ENCODE assay signal across 26 cellular contexts in the genomic region with DNA sequence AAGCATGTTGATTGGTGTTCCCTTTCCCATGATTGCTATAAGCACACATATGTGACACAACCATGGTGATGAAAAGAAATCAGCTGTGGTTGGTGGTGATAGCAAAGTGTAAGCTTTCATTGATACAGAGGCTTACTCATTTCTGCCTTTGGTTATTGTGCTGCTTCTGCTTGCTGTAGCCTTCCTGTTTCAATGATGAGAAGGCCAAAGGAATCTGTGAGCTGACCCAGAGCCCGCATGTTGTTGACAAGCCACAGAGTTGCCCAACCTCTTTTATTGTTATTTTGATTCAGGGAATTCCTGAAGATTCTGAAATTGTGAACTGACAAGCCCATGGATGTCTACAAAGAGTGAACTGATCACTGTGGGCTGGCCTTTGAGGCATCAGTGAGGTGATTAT.
DNase-seq lines count a peak whose midpoint lies in the region; ATAC-seq, FAIRE-seq and TF ChIP-seq lines count a peak whose summit lies in the region.
"Had no signal": no experiment of that assay in that cellular context is flagged by ENCODE, and none has a peak within 500 bp of the region (broad histone marks: within the 10 kb centered on the region; RNA-seq: fewer than 3 reads in every experiment).

No MANE protein-coding gene starts in this region.

- TF ChIP-seq POLR2A in H1 (IDR thresholded peaks at IDR 0.05; ENCODE audit: control extremely low read depth in 1 of 2, low read depth in 2 of 2, low read length in 2 of 2), result no peak

- WGBS in H1 (ENCODE audit: extremely low coverage in 1 of 2, insufficient coverage in 1 of 2, insufficient read length in 1 of 2, insufficient replicate concordance in 2 of 2, low coverage in 1 of 2, low lambda C conversion rate in 2 of 2, missing lambda C conversion rate in 1 of 2), 2 experiments, result 90% methylated on average over 1 of the region's 1 CpG; no CpG with 5 or more reads in 1 of the 2 experiments
- no CpG with 5 or more reads among the region's 1 CpG for WGBS in trophoblast cell (ENCODE audit: extremely low coverage, insufficient coverage, insufficient read length)

- no peaks in the 10 kb centered on the region for H3K36me3 ChIP-seq in H1 (ENCODE audit: control insufficient read depth in 2 of 4, insufficient read depth in 4 of 4, low read length in 3 of 4)
- no peaks in the 10 kb centered on the region for H3K36me3 ChIP-seq in trophoblast cell (ENCODE audit: control insufficient read depth in 1 of 2, insufficient read depth in 2 of 2, low read length in 2 of 2)
- H3K36me3 ChIP-seq: adrenal gland, HAP-1, pancreas, right lobe of liver, thoracic aorta had no signal

- no peak overlapping the region for H2BK20ac ChIP-seq in H1 (ENCODE audit: low read length)

- H4K5ac ChIP-seq in H1 (ENCODE audit: insufficient read length, low read depth, low read length), result no peak overlapping the region

- POLR2A ChIA-PET in H1 (lab: Charles Lee; ENCODE audit: partially characterized antibody), result no interaction called here

- H3K9me3 ChIP-seq in H1 (ENCODE audit: insufficient read depth in 2 of 2, low read depth in 1 of 2, low read length in 1 of 2) (no peaks in the 10 kb centered on the region), trophoblast cell (ENCODE audit: insufficient read depth, low read depth, low read length) (peaks cover 4% of the 10 kb centered on the region)
- H3K9me3 ChIP-seq: adrenal gland, HAP-1, pancreas, right lobe of liver, thoracic aorta had no signal

- H3K79me2 ChIP-seq in H1 (ENCODE audit: control insufficient read depth in 1 of 2, insufficient read depth in 2 of 2, low read length in 2 of 2) (no peaks in the 10 kb centered on the region), trophoblast cell (ENCODE audit: control insufficient read depth, insufficient read depth, low read length, poor library complexity) (no peaks in the 10 kb centered on the region)

- intact Hi-C loops in CD14-positive monocyte (cut with micrococcal nuclease), result no loop called here

- H4K12ac ChIP-seq in trophoblast cell (ENCODE audit: low read depth, low read length), result no peak overlapping the region

- no peak overlapping the region for H3K4ac ChIP-seq in H1 (replicated peaks; ENCODE audit: insufficient read length, low read depth, low read length)
- no peak overlapping the region for H3K4ac ChIP-seq in trophoblast cell (ENCODE audit: low read depth, low read length)

- H2BK15ac ChIP-seq in H1 (ENCODE audit: low read length), result no peak overlapping the region

- H2AFZ ChIP-seq in H1 (ENCODE audit: low read length) (no peak overlapping the region), trophoblast cell (ENCODE audit: insufficient read depth, low read length, poor library complexity) (no peak overlapping the region)

- H2BK5ac ChIP-seq in H1 (ENCODE audit: low read depth, low read length), result no peak overlapping the region
- H2BK5ac ChIP-seq in trophoblast cell (ENCODE audit: low read depth, low read length, poor library complexity), result no peak overlapping the region

- no peaks in the 10 kb centered on the region for H3K4me1 Mint-ChIP-seq in activated T-helper 17 cell treated with anti-CD3 and anti-CD28 coated beads, Interleukin-2, amount 50 U/mL, for 72 hours
- no peaks in the 10 kb centered on the region for H3K4me1 Mint-ChIP-seq in CD14-positive monocyte
- H3K4me1 Mint-ChIP-seq: activated B cell treated with CpG ODN at 0.5 μM for 24 hours; central memory CD8-positive, alpha-beta T cell had no signal

- H3K79me1 ChIP-seq in H1 (ENCODE audit: low read depth, low read length) (no peaks in the 10 kb centered on the region), trophoblast cell (ENCODE audit: low read length) (no peaks in the 10 kb centered on the region)

- H3K27me3 Mint-ChIP-seq in activated T-helper 17 cell treated with anti-CD3 and anti-CD28 coated beads, Interleukin-2, amount 50 U/mL, for 72 hours, result peaks cover 19% of the 10 kb centered on the region
- peaks cover 0 to 1% (median 0%) of the 10 kb centered on the region in 3 donors for H3K27me3 Mint-ChIP-seq in CD14-positive monocyte (ENCODE audit: low read depth in 3 of 3)

- H2AK5ac ChIP-seq in H1 (ENCODE audit: low read depth, low read length), result 0 out of 2 replicates have a peak overlapping the region, but pooled peaks have one; percentile 11
- no peak overlapping the region for H2AK5ac ChIP-seq in trophoblast cell (ENCODE audit: low read length)

- no peak overlapping the region for H3K23ac ChIP-seq in H1 (ENCODE audit: insufficient read length)
- no peak overlapping the region for H3K23ac ChIP-seq in trophoblast cell (ENCODE audit: low read length)

- no peaks in the 10 kb centered on the region for H3K23me2 ChIP-seq in H1 (ENCODE audit: low read depth, low read length)

- ATAC-seq in GM18498 (IDR thresholded peaks at IDR 0.05; ENCODE audit: unreplicated experiment) (peak; percentile 57), HG02870 (IDR thresholded peaks at IDR 0.05; ENCODE audit: unreplicated experiment) (peak; percentile 77)
- ATAC-seq in activated T-helper 17 cell treated with anti-CD3 and anti-CD28 coated beads, Interleukin-2, amount 50 U/mL, for 72 hours (replicated peaks), result no peak
- ATAC-seq: CD8-positive, alpha-beta T cell; left colon; natural killer cell treated with Interleukin-12 subunit alpha and Interleukin-12 subunit beta and Interleukin-15 and Interleukin-18, amount 100 ng/mL, for 72 hours; pancreas; right lobe of liver had no signal

- H3K27ac Mint-ChIP-seq in activated T-helper 17 cell treated with anti-CD3 and anti-CD28 coated beads, Interleukin-2, amount 50 U/mL, for 72 hours, result no peak overlapping the region
- no peak overlapping the region for H3K27ac Mint-ChIP-seq in CD14-positive monocyte
- H3K27ac Mint-ChIP-seq: activated B cell treated with CpG ODN at 0.5 μM for 24 hours; CD8-positive, alpha-beta T cell; natural killer cell treated with Interleukin-12 subunit alpha and Interleukin-12 subunit beta and Interleukin-15 and Interleukin-18, amount 100 ng/mL, for 72 hours had no signal

- H3K9me3 Mint-ChIP-seq in activated T-helper 17 cell treated with anti-CD3 and anti-CD28 coated beads, Interleukin-2, amount 50 U/mL, for 72 hours, result no peaks in the 10 kb centered on the region
- peaks cover 0 to 4% (median 0%) of the 10 kb centered on the region in 7 donors for H3K9me3 Mint-ChIP-seq in CD14-positive monocyte
- H3K9me3 Mint-ChIP-seq: CD8-positive, alpha-beta T cell; central memory CD8-positive, alpha-beta T cell had no signal

- H4K20me1 ChIP-seq in H1 (replicated peaks in 1 of 2; ENCODE audit: control insufficient read depth in 1 of 2, insufficient read depth in 2 of 2, low read length in 2 of 2), result no peaks in the 10 kb centered on the region

- TF ChIP-seq EP300 in H1 (IDR thresholded peaks at IDR 0.05; ENCODE audit: borderline replicate concordance in 1 of 2, low read depth in 2 of 2, low read length in 2 of 2), result no peak

- H3K4me3 ChIP-seq in H1 (ENCODE audit: extremely low read depth in 1 of 4, insufficient read depth in 2 of 4, low read depth in 3 of 4, low read length in 4 of 4) (no peak overlapping the region), trophoblast cell (ENCODE audit: low read depth, low read length) (no peak overlapping the region)
- H3K4me3 ChIP-seq: adrenal gland, HAP-1, pancreas, right lobe of liver, SK-N-MC, thoracic aorta had no signal

- H2BK120ac ChIP-seq in H1 (replicated peaks; ENCODE audit: low read depth, low read length), result no peak overlapping the region
- no peak overlapping the region for H2BK120ac ChIP-seq in trophoblast cell (ENCODE audit: insufficient read depth, low read length, poor library complexity)

- TF ChIP-seq RAD21 in H1 (IDR thresholded peaks at IDR 0.05 in 1 of 2, conservative IDR thresholded peaks at IDR 0.05 in 1 of 2; ENCODE audit: low read depth in 2 of 2, low read length in 2 of 2), result no peak

- peaks cover 0 to 11% (median 5%) of the 10 kb centered on the region in 4 experiments; a peak in 5 of 7 replicates for H3K4me1 ChIP-seq in H1 (replicated peaks in 1 of 4; ENCODE audit: control insufficient read depth in 3 of 4, insufficient read depth in 4 of 4, low read length in 3 of 4)
- no peaks in the 10 kb centered on the region for H3K4me1 ChIP-seq in trophoblast cell (ENCODE audit: control insufficient read depth in 1 of 2, insufficient read depth in 2 of 2, low read length in 2 of 2)
- H3K4me1 ChIP-seq: adrenal gland, pancreas, right lobe of liver had no signal

- no peak overlapping the region for H3K56ac ChIP-seq in H1 (replicated peaks; ENCODE audit: insufficient read length, low read depth, low read length)

- no peak overlapping the region for H3K14ac ChIP-seq in H1 (ENCODE audit: insufficient read length)
- no peak overlapping the region for H3K14ac ChIP-seq in trophoblast cell (ENCODE audit: low read length)

- CTCF ChIA-PET in H1 (lab: Charles Lee; ENCODE audit: partially characterized antibody), result interaction anchor here (0.8 to 2.7 kb wide), 11 partner anchors 8 to 129 kb away, joined by 3 to 10 read pairs (median 3); no protein-coding TSS in a partner anchor

- H3K9ac ChIP-seq in H1 (replicated peaks in 1 of 4; ENCODE audit: extremely low read depth in 1 of 4, low read depth in 3 of 4, low read length in 3 of 4), result no peak overlapping the region
- H3K9ac ChIP-seq in trophoblast cell (ENCODE audit: low read length), result no peak overlapping the region

- H3K18ac ChIP-seq in H1 (ENCODE audit: extremely low read depth, low read length) (no peak overlapping the region), trophoblast cell (ENCODE audit: low read length) (no peak overlapping the region)

- TF ChIP-seq CTCF in H1 (IDR thresholded peaks at IDR 0.05; ENCODE audit: control extremely low read depth in 1 of 3, insufficient read depth in 1 of 3, low read depth in 1 of 3, low read length in 3 of 3) (no peak), CD14-positive monocyte (IDR thresholded peaks at IDR 0.05) (no peak)

- H4K91ac ChIP-seq in H1 (replicated peaks; ENCODE audit: insufficient read length, low read length) (no peak overlapping the region), trophoblast cell (ENCODE audit: low read depth, low read length) (no peak overlapping the region)

- H3K36me3 Mint-ChIP-seq in activated T-helper 17 cell treated with anti-CD3 and anti-CD28 coated beads, Interleukin-2, amount 50 U/mL, for 72 hours (ENCODE audit: low read depth), result no peaks in the 10 kb centered on the region
- H3K36me3 Mint-ChIP-seq in CD14-positive monocyte, result no peaks in the 10 kb centered on the region
- H3K36me3 Mint-ChIP-seq: CD8-positive, alpha-beta T cell; natural killer cell treated with Interleukin-12 subunit alpha and Interleukin-12 subunit beta and Interleukin-15 and Interleukin-18, amount 100 ng/mL, for 72 hours had no signal

- H3K4me2 ChIP-seq in H1 (ENCODE audit: insufficient read depth in 1 of 2, low read depth in 2 of 2, low read length in 2 of 2) (no peak overlapping the region), trophoblast cell (ENCODE audit: low read length) (no peak overlapping the region)

- H2BK12ac ChIP-seq in H1 (ENCODE audit: low read depth, low read length) (no peak overlapping the region), trophoblast cell (ENCODE audit: low read length) (no peak overlapping the region)

- H3K4me3 Mint-ChIP-seq in activated T-helper 17 cell treated with anti-CD3 and anti-CD28 coated beads, Interleukin-2, amount 50 U/mL, for 72 hours, result no peak overlapping the region
- no peak overlapping the region for H3K4me3 Mint-ChIP-seq in CD14-positive monocyte
- H3K4me3 Mint-ChIP-seq: activated B cell treated with CpG ODN at 0.5 μM for 24 hours; CD8-positive, alpha-beta T cell; central memory CD8-positive, alpha-beta T cell; natural killer cell treated with Interleukin-12 subunit alpha and Interleukin-12 subunit beta and Interleukin-15 and Interleukin-18, amount 100 ng/mL, for 72 hours had no signal

- no peak overlapping the region for H4K8ac ChIP-seq in H1 (ENCODE audit: extremely low read depth, insufficient read depth, low read length)
- no peak overlapping the region for H4K8ac ChIP-seq in trophoblast cell (ENCODE audit: low read depth, low read length)

- H3K27ac ChIP-seq in H1 (ENCODE audit: low read depth, low read length), result no peak overlapping the region
- H3K27ac ChIP-seq in trophoblast cell (ENCODE audit: low read depth, low read length), result no peak overlapping the region
- H3K27ac ChIP-seq: adrenal gland, pancreas, right lobe of liver, SK-N-MC, thoracic aorta had no signal

- FAIRE-seq in H1 (lab: Jason Lieb, UNC), result no peak
- FAIRE-seq: GM18507, pancreas had no signal

- no peak for DNase-seq in H1 (ENCODE audit: low read depth in 1 of 2, low spot score in 2 of 2)
- DNase-seq in trophoblast cell, result peak; percentile 73 to 88
- no peak for DNase-seq in CD14-positive monocyte (ENCODE audit: low spot score)
- DNase-seq in DMS79 treated with DMSO at 0.1 percent for 48 hours (lab: John Stamatoyannopoulos, UW), result no peak
- no peak for DNase-seq in NCI-H345 (lab: John Stamatoyannopoulos, UW)
- DNase-seq: activated B cell treated with CpG ODN at 0.5 μM for 24 hours; activated CD4-positive, alpha-beta T cell treated with anti-CD3 and anti-CD28 coated beads, Interleukin-2, amount 50 U/mL, for 48 hours; activated gamma-delta T cell treated with Interleukin-2 at 50 U/mL for 16 hours; adrenal gland; CD8-positive, alpha-beta T cell; DMS79; left colon; NCI-H1105; NCI-H524 treated with DMSO at 0.1 percent for 48 hours; pancreas; right lobe of liver; RPMI8226 had no signal

- H3K27me3 ChIP-seq in H1 (replicated peaks in 1 of 4; ENCODE audit: control insufficient read depth in 3 of 4, extremely low read depth in 1 of 4, insufficient read depth in 3 of 4, low read length in 3 of 4) (peaks cover 0 to 1% (median 0%) of the 10 kb centered on the region in 4 experiments; a peak in 1 of 7 replicates), trophoblast cell (ENCODE audit: insufficient read depth, low read length) (no peaks in the 10 kb centered on the region)
- H3K27me3 ChIP-seq: adrenal gland, pancreas, right lobe of liver had no signal

Comparison
In these comparisons a context has a peak if more than half of its experiments do, and no peak if none do; other contexts are left out.
1. DNase-seq: peak in trophoblast cell (2 of 2); none in H1 (0 of 2), CD14-positive monocyte (single experiment), DMS79 treated with DMSO at 0.1 percent for 48 hours (single experiment) and NCI-H345 (single experiment).